Comparison of ENCODE assay signal across 27 cellular contexts in the genomic region with DNA sequence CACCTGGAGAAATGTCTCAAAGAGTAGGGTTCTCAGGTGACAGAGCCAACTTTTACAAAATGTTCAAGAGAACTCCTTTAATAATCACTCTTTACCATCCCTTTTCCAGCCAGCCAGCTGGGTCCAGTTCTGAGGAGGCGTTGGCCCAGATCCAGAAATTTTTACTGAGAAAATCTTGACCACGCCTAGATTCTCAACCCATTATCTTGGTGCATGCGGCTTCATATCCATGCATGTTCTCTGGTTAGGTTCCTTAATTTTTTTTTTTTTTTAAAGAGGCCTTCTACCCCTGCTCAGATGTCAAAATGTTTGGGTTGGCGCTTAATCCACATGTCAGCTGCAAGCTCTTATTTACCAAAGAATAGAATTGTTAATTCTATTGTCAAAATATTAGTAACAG. TPM values are rescaled to one million over a fixed set of nuclear protein-coding genes. Genes with fewer than 3 reads are reported as not detected.
DNase-seq lines count a peak whose midpoint lies in the region; ATAC-seq, FAIRE-seq and TF ChIP-seq lines count a peak whose summit lies in the region.
"Had no signal": no experiment of that assay in that cellular context is flagged by ENCODE, and none has a peak within 500 bp of the region (broad histone marks: within the 10 kb centered on the region; RNA-seq: fewer than 3 reads in every experiment).

No MANE protein-coding gene starts in this region.

- BruUV-seq in K562 (replicated peaks; lab: Mats Ljungman, UMichigan): no TSS peak

- H3K9me3 Mint-ChIP-seq in GM23338: no peaks in the 10 kb centered on the region
- H3K9me3 Mint-ChIP-seq in osteocyte (ENCODE audit: unreplicated experiment): no peaks in the 10 kb centered on the region
- H3K9me3 Mint-ChIP-seq: activated CD4-positive, alpha-beta T cell treated with anti-CD3 and anti-CD28 coated beads, Interleukin-2, amount 10 ng/mL, durations not matched to agents 7 days and 5 days; activated naive CD4-positive, alpha-beta T cell treated with anti-CD3 and anti-CD28 coated beads, Interleukin-2, amount 10 ng/mL, durations not matched to agents 7 days and 5 days; activated T-cell treated with anti-CD3 and anti-CD28 coated beads, Interleukin-2, amount 50 U/mL, for 4 hours; CD4-positive, alpha-beta T cell; effector memory CD8-positive, alpha-beta T cell; immature natural killer cell; memory B cell; WTC11 had no signal

- H3K27ac Mint-ChIP-seq in GM23338 (no peak overlapping the region), osteocyte (ENCODE audit: unreplicated experiment) (peak overlapping the region; percentile 38)
- H3K27ac Mint-ChIP-seq: activated CD4-positive, alpha-beta T cell treated with anti-CD3 and anti-CD28 coated beads, Interleukin-2, amount 10 ng/mL, durations not matched to agents 7 days and 5 days; activated naive CD4-positive, alpha-beta T cell treated with anti-CD3 and anti-CD28 coated beads, Interleukin-2, amount 10 ng/mL, durations not matched to agents 7 days and 5 days; CD4-positive, alpha-beta T cell; effector memory CD8-positive, alpha-beta T cell; memory B cell; WTC11 had no signal

- H3K9me3 ChIP-seq in K562 (replicated peaks; ENCODE audit: control insufficient read depth, insufficient read depth, low read depth, low read length) (no peaks in the 10 kb centered on the region), mucosa of descending colon (no peaks in the 10 kb centered on the region), BE2C (no peaks in the 10 kb centered on the region)
- H3K9me3 ChIP-seq: colonic mucosa, esophagus squamous epithelium, neutrophil, prostate gland had no signal

- H3K4me3 ChIP-seq in GM23338 (no peak overlapping the region), K562 (no peak overlapping the region), mucosa of descending colon (no peak overlapping the region), BE2C (ENCODE audit: low read depth, low read length) (no peak overlapping the region)
- H3K4me3 ChIP-seq: colonic mucosa, esophagus squamous epithelium, prostate gland had no signal

- TF ChIP-seq EP300 in K562 (IDR thresholded peaks at IDR 0.05; ENCODE audit: low read length): no peak

- H4K20me1 ChIP-seq in GM23338 (replicated peaks; ENCODE audit: insufficient read depth) (no peaks in the 10 kb centered on the region; the same call in none of the 2 replicates), K562 (replicated peaks; ENCODE audit: control insufficient read depth, insufficient read depth, low read length) (no peaks in the 10 kb centered on the region)

- no peak for DNase-seq in GM23338 (ENCODE audit: low spot score)
- DNase-seq in NCI-H2227 treated with DMSO at 0.1 percent for 48 hours (lab: John Stamatoyannopoulos, UW): peak; percentile 12
- peak; percentile 11 to 79 (median 26) for DNase-seq in K562 (ENCODE audit: extremely low read depth in 1 of 4, low spot score in 3 of 4)
- DNase-seq in osteocyte (ENCODE audit: extremely low spot score, unreplicated experiment): no peak
- DNase-seq in mucosa of descending colon: no peak
- DNase-seq in NCI-H1105 treated with DMSO at 0.1 percent for 48 hours (lab: John Stamatoyannopoulos, UW): no peak
- no peak for DNase-seq in BE2C
- DNase-seq: activated CD4-positive, alpha-beta T cell treated with anti-CD3 and anti-CD28 coated beads, Interleukin-2, amount 10 ng/mL, durations not matched to agents 7 days and 5 days; activated naive CD4-positive, alpha-beta T cell treated with anti-CD3 and anti-CD28 coated beads, Interleukin-2, amount 10 ng/mL, durations not matched to agents 7 days and 5 days; activated T-cell treated with anti-CD3 and anti-CD28 coated beads, Interleukin-2, amount 50 U/mL, for 4 hours; CD4-positive, alpha-beta T cell; colonic mucosa; effector memory CD8-positive, alpha-beta T cell; esophagus squamous epithelium; H7; hypothalamus; immature natural killer cell; left colon; NCI-H2029; NCI-H82; stimulated activated naive CD4-positive, alpha-beta T cell treated with Interleukin-2 at 50 U/mL for 16 hours had no signal

- CTCF ChIA-PET in K562 (lab: Yijun Ruan, JAX; ENCODE audit: low intra/inter-chr PET ratio): interaction anchor here (0.7 kb wide), 1 partner anchor 43 kb away, joined by 6 read pairs; no protein-coding TSS in a partner anchor

- H3K4me3 Mint-ChIP-seq in GM23338 (no peak overlapping the region), osteocyte (ENCODE audit: unreplicated experiment) (no peak overlapping the region)
- H3K4me3 Mint-ChIP-seq: activated CD4-positive, alpha-beta T cell treated with anti-CD3 and anti-CD28 coated beads, Interleukin-2, amount 10 ng/mL, durations not matched to agents 7 days and 5 days; activated naive CD4-positive, alpha-beta T cell treated with anti-CD3 and anti-CD28 coated beads, Interleukin-2, amount 10 ng/mL, durations not matched to agents 7 days and 5 days; activated T-cell treated with anti-CD3 and anti-CD28 coated beads, Interleukin-2, amount 50 U/mL, for 4 hours; brain; CD4-positive, alpha-beta T cell; effector memory CD8-positive, alpha-beta T cell; immature natural killer cell; memory B cell; WTC11 had no signal

- no peaks in the 10 kb centered on the region for H3K9me2 ChIP-seq in GM23338 (ENCODE audit: insufficient read depth)

- peaks cover 26% of the 10 kb centered on the region; the same call in 1 of the 2 replicates for H3K36me3 ChIP-seq in GM23338 (ENCODE audit: insufficient read depth)
- peaks cover 64% of the 10 kb centered on the region for H3K36me3 ChIP-seq in K562 (ENCODE audit: control insufficient read depth, insufficient read depth, low read length)
- no peaks in the 10 kb centered on the region for H3K36me3 ChIP-seq in mucosa of descending colon (ENCODE audit: low read depth)
- H3K36me3 ChIP-seq in BE2C: peaks cover 18% of the 10 kb centered on the region
- H3K36me3 ChIP-seq: neutrophil, prostate gland had no signal

- H3K4me2 ChIP-seq in GM23338 (no peak overlapping the region), K562 (ENCODE audit: insufficient read depth, low read length) (no peak overlapping the region)

- H3F3A ChIP-seq in GM23338 (replicated peaks; ENCODE audit: low read depth): no peaks in the 10 kb centered on the region

- no peak overlapping the region for H2AFZ ChIP-seq in GM23338
- H2AFZ ChIP-seq in K562 (ENCODE audit: low read depth, low read length): no peak overlapping the region

- ATAC-seq in GM23338 (no peak), K562 (peak; percentile 81), mucosa of descending colon (no peak)
- ATAC-seq: activated T-cell treated with anti-CD3 and anti-CD28 coated beads, Interleukin-2, amount 50 U/mL, for 4 hours; effector memory CD8-positive, alpha-beta T cell; left colon; Right ventricle myocardium inferior; WTC11 had no signal

- H3K79me2 ChIP-seq in GM23338 (replicated peaks; ENCODE audit: insufficient read depth): no peaks in the 10 kb centered on the region
- H3K79me2 ChIP-seq in K562 (ENCODE audit: control insufficient read depth, insufficient read depth, low read length): no peaks in the 10 kb centered on the region; the same call in 2 of the 3 replicates

- H3K27me3 Mint-ChIP-seq in GM23338 (ENCODE audit: insufficient read depth, low read depth, poor library complexity) (no peaks in the 10 kb centered on the region), osteocyte (ENCODE audit: unreplicated experiment) (no peaks in the 10 kb centered on the region)
- H3K27me3 Mint-ChIP-seq: activated CD4-positive, alpha-beta T cell treated with anti-CD3 and anti-CD28 coated beads, Interleukin-2, amount 10 ng/mL, durations not matched to agents 7 days and 5 days; activated naive CD4-positive, alpha-beta T cell treated with anti-CD3 and anti-CD28 coated beads, Interleukin-2, amount 10 ng/mL, durations not matched to agents 7 days and 5 days; brain; CD4-positive, alpha-beta T cell; effector memory CD8-positive, alpha-beta T cell; memory B cell had no signal

- intact Hi-C loops in K562 (cut with micrococcal nuclease): no loop called here
- intact Hi-C loops in mucosa of descending colon (cut with DNase I, micrococcal nuclease): no loop called here

- no peaks in the 10 kb centered on the region for H3K27me3 ChIP-seq in GM23338 (ENCODE audit: insufficient read depth)
- H3K27me3 ChIP-seq in K562 (ENCODE audit: control insufficient read depth in 2 of 2, insufficient read depth in 2 of 2, low read length in 2 of 2): no peaks in the 10 kb centered on the region
- H3K27me3 ChIP-seq in BE2C: no peaks in the 10 kb centered on the region
- H3K27me3 ChIP-seq: colonic mucosa, esophagus squamous epithelium, neutrophil had no signal

- POLR2A ChIA-PET in K562 (lab: Yijun Ruan, JAX): interaction anchor here (1.8 kb wide), 1 partner anchor 11 kb away, joined by 6 read pairs; no protein-coding TSS in a partner anchor

- TF ChIP-seq CTCF in GM23338 (conservative IDR thresholded peaks at IDR 0.05; ENCODE audit: low read depth in 2 of 2) (no peak), K562 (IDR thresholded peaks at IDR 0.05 in 2 of 3, conservative IDR thresholded peaks at IDR 0.05 in 1 of 3; ENCODE audit: insufficient read depth in 2 of 3, low read depth in 1 of 3, low read length in 3 of 3) (no peak), osteocyte (IDR thresholded peaks at IDR 0.05) (no peak), mucosa of descending colon (IDR thresholded peaks at IDR 0.05) (no peak), BE2C (IDR thresholded peaks at IDR 0.05; ENCODE audit: low read depth, low read length) (no peak)

- no peak for TF ChIP-seq RAD21 in K562 (CRISPR knock-in tag; conservative IDR thresholded peaks at IDR 0.05 in 1 of 2, IDR thresholded peaks at IDR 0.05 in 1 of 2)

- WGBS in K562 (ENCODE audit: insufficient coverage, low coverage, missing lambda C conversion rate): 16% methylated on average over 4 of the region's 4 CpGs

- H3K36me3 Mint-ChIP-seq in GM23338 (ENCODE audit: low read depth) (peaks cover 37% of the 10 kb centered on the region), osteocyte (ENCODE audit: unreplicated experiment) (peaks cover 14% of the 10 kb centered on the region)

- no peak for TF ChIP-seq POLR2A in K562 (conservative IDR thresholded peaks at IDR 0.05)

- H3K9ac ChIP-seq in K562 (ENCODE audit: insufficient read depth in 1 of 2, low read depth in 2 of 2, low read length in 2 of 2): no peak overlapping the region

- H3K27ac ChIP-seq in GM23338 (ENCODE audit: low read depth) (peak overlapping the region; percentile 45; the same call in 1 of the 2 replicates), K562 (ENCODE audit: extremely low read depth, low read depth, low read length) (no peak overlapping the region)
- H3K27ac ChIP-seq: colonic mucosa, esophagus squamous epithelium, neutrophil, prostate gland had no signal

- no peaks in the 10 kb centered on the region for H3K9me1 ChIP-seq in K562 (ENCODE audit: control insufficient read depth, insufficient read depth, low read length)

- H3K4me1 Mint-ChIP-seq in GM23338 (no peaks in the 10 kb centered on the region), osteocyte (ENCODE audit: unreplicated experiment) (no peaks in the 10 kb centered on the region)
- H3K4me1 Mint-ChIP-seq: activated naive CD4-positive, alpha-beta T cell treated with anti-CD3 and anti-CD28 coated beads, Interleukin-2, amount 10 ng/mL, durations not matched to agents 7 days and 5 days; brain; memory B cell; WTC11 had no signal

- no peak for FAIRE-seq in K562 (lab: Jason Lieb, UNC)

- H3K4me1 ChIP-seq in GM23338 (ENCODE audit: insufficient read depth) (no peaks in the 10 kb centered on the region), K562 (replicated peaks in 1 of 2; ENCODE audit: control insufficient read depth in 2 of 2, insufficient read depth in 2 of 2, low read length in 2 of 2) (peaks cover 0 to 3% of the 10 kb centered on the region in 2 experiments; a peak in 2 of 5 replicates), mucosa of descending colon (ENCODE audit: low read depth) (no peaks in the 10 kb centered on the region), BE2C (no peaks in the 10 kb centered on the region)
- H3K4me1 ChIP-seq: colonic mucosa, prostate gland had no signal

- in situ Hi-C loops in K562 (cut with MboI): no loop called here

RNA-seq across cellular contexts. Expression of gene MAP7D2, which starts 12.0 kb away (rescaled TPM):
- total RNA-seq in GM23338 (2014; rRNA removed; shearing (Covaris generic)): 0.90 and 0.97 TPM in 2 replicates
- polyA plus RNA-seq in GM23338 (2016; fragmentation: Nextera tagmentation; extraction: Ambion mirVana): 1.5 and 1.6 TPM in 2 replicates
- 0.11 TPM in 1 of 2 replicates, not detected in the other for total RNA-seq in K562 (2011; cell fraction: chromatin; rRNA removed; ENCODE audit: low replicate concordance)
- total RNA-seq in K562 (2011; cell fraction: nucleolus; rRNA removed): not detected in 2 replicates
- not detected in 2 replicates for total RNA-seq in K562 (2011; cell fraction: nucleoplasm; rRNA removed)
- total RNA-seq in K562 (2014; rRNA removed): not detected in 2 replicates
- 0.04 TPM in 1 of 2 replicates, not detected in the other for total RNA-seq in K562 (2014; rRNA removed; fragmentation: Illumina TruSeq; extraction: Trizol)
- 0.04 TPM in 1 of 2 replicates, not detected in the other for total RNA-seq in K562 (2015; rRNA removed; fragmentation: Illumina TruSeq; extraction: Trizol)
- total RNA-seq in K562 (2021): 0.07 TPM in 1 of 2 replicates, not detected in the other
- polyA plus RNA-seq in K562 (2011; rRNA removed): 0.04 TPM in 1 of 2 replicates, not detected in the other
- polyA plus RNA-seq in K562 (2011; cell fraction: cytosol; rRNA removed): 0.01 and 0.13 TPM in 2 replicates
- polyA plus RNA-seq in K562 (2011; cell fraction: nucleus; rRNA removed): 0.03 and 0.11 TPM in 2 replicates
- 0.06 and 0.08 TPM in 2 replicates for polyA plus RNA-seq in K562 (2012)
- polyA plus RNA-seq in K562 (2014; fragmentation: Illumina TruSeq; extraction: Trizol): 0.03 TPM in 1 of 2 replicates, not detected in the other
- under 1 TPM; 0.01 TPM for polyA plus RNA-seq in K562 (2014; fragmentation: Nextera tagmentation; extraction: Ambion mirVana)
- not detected in 2 replicates for polyA plus RNA-seq in K562 (2014; rRNA removed)
- polyA minus RNA-seq in K562 (2011; rRNA and poly(A)+ RNA removed): not detected in 2 replicates
- not detected in 2 replicates for polyA minus RNA-seq in K562 (2011; cell fraction: cytosol; rRNA and poly(A)+ RNA removed)
- polyA minus RNA-seq in K562 (2011; cell fraction: nucleus; rRNA and poly(A)+ RNA removed): not detected in 2 replicates
- 0.10 and 0.11 TPM in 2 replicates for total RNA-seq in osteocyte
- total RNA-seq in mucosa of descending colon: 1 to 10 TPM; 1.2 to 1.7 (median 1.5) TPM
- not detected for polyA plus RNA-seq in BE2C (2012; ENCODE audit: insufficient read depth, insufficient read length, low read depth)
- polyA plus RNA-seq: immature natural killer cell had no signal

RNA-seq across cellular contexts. Expression of gene EIF1AX, which starts 13.0 kb away (rescaled TPM):
- total RNA-seq in GM23338 (2014; rRNA removed; shearing (Covaris generic)): 107 and 122 TPM in 2 replicates
- polyA plus RNA-seq in GM23338 (2016; fragmentation: Nextera tagmentation; extraction: Ambion mirVana) (309 and 321 TPM in 2 replicates), K562 (2011; rRNA removed) (77.5 and 129 TPM in 2 replicates), K562 (2014; fragmentation: Illumina TruSeq; extraction: Trizol) (76.1 and 85.8 TPM in 2 replicates), K562 (2014; fragmentation: Nextera tagmentation; extraction: Ambion mirVana) (10 to 100 TPM; 54.2 to 56.4 TPM), K562 (2014; rRNA removed) (67.2 and 69.1 TPM in 2 replicates)
- 6.3 and 22.1 TPM in 2 replicates for total RNA-seq in K562 (2011; cell fraction: chromatin; rRNA removed; ENCODE audit: low replicate concordance)
- total RNA-seq in K562 (2011; cell fraction: nucleolus; rRNA removed): 4.8 and 5.1 TPM in 2 replicates
- total RNA-seq in K562 (2011; cell fraction: nucleoplasm; rRNA removed): 13.7 and 29.4 TPM in 2 replicates
- total RNA-seq in K562 (2014; rRNA removed) (61.1 and 62.5 TPM in 2 replicates), K562 (2014; rRNA removed; fragmentation: Illumina TruSeq; extraction: Trizol) (103 and 132 TPM in 2 replicates), K562 (2015; rRNA removed; fragmentation: Illumina TruSeq; extraction: Trizol) (69.7 and 73.5 TPM in 2 replicates), K562 (2021) (178 and 180 TPM in 2 replicates), osteocyte (59.5 and 61.1 TPM in 2 replicates), mucosa of descending colon (10 to 100 TPM; 42.2 to 78.0 (median 69.0) TPM)
- polyA plus RNA-seq in K562 (2011; cell fraction: cytosol; rRNA removed): 7.7 and 19.4 TPM in 2 replicates
- polyA plus RNA-seq in K562 (2011; cell fraction: nucleus; rRNA removed): 9.0 and 12.6 TPM in 2 replicates
- polyA plus RNA-seq in K562 (2012): 69.2 and 125 TPM in 2 replicates
- 84.7 and 114 TPM in 2 replicates for polyA minus RNA-seq in K562 (2011; rRNA and poly(A)+ RNA removed)
- polyA minus RNA-seq in K562 (2011; cell fraction: cytosol; rRNA and poly(A)+ RNA removed): 71.8 and 79.8 TPM in 2 replicates
- polyA minus RNA-seq in K562 (2011; cell fraction: nucleus; rRNA and poly(A)+ RNA removed): 10.9 and 15.4 TPM in 2 replicates
- polyA plus RNA-seq in BE2C (2012; ENCODE audit: insufficient read depth, insufficient read length, low read depth): 80.4 TPM

Comparison
In these comparisons a context has a peak if more than half of its experiments do, and no peak if none do; other contexts are left out.
1. DNase-seq: peak in NCI-H2227 treated with DMSO at 0.1 percent for 48 hours (single experiment) and K562 (4 of 4); none in GM23338 (single experiment), osteocyte (single experiment), mucosa of descending colon (0 of 3), NCI-H1105 treated with DMSO at 0.1 percent for 48 hours (single experiment) and BE2C (single experiment).